Comparison of ENCODE assay signal across 11 cellular contexts in genomic region chr14:102498005-102498677, GRCh38. TPM values are rescaled to one million over a fixed set of nuclear protein-coding genes. Genes with fewer than 3 reads are reported as not detected.
DNase-seq lines count a peak whose midpoint lies in the region; TF ChIP-seq lines count a peak whose summit lies in the region.
"Had no signal": no experiment of that assay in that cellular context is flagged by ENCODE, and none has a peak within 500 bp of the region (broad histone marks: within the 10 kb centered on the region; RNA-seq: fewer than 3 reads in every experiment).

No MANE protein-coding gene starts in this region.

- H3K27ac ChIP-seq in 22Rv1 = no peak overlapping the region
- H3K27ac ChIP-seq: spleen had no signal

- DNase-seq in H7 (peak; percentile 87), UCSD-AML1 (lab: John Stamatoyannopoulos, UW; ENCODE audit: unreplicated experiment) (peak; percentile 37), glutamatergic neuron (peak; percentile 62), NK-92 (lab: John Stamatoyannopoulos, UW; ENCODE audit: unreplicated experiment) (no peak), activated gamma-delta T cell treated with Interleukin-2 at 50 U/mL for 16 hours (no peak), HCEC 1CT (no peak)
- no peak for DNase-seq in stimulated activated CD4-positive, alpha-beta T cell treated with anti-CD3 and anti-CD28 coated beads, Interleukin-12 subunit alpha, Interleukin-12 subunit beta, amount 100 ng/mL, for 4 hours
- DNase-seq: activated CD4-positive, alpha-beta T cell treated with anti-CD3 and anti-CD28 coated beads, Interleukin-2, amount 50 U/mL, for 1 hour; activated naive CD4-positive, alpha-beta T cell; spleen had no signal

- TF ChIP-seq CTCF in 22Rv1 (IDR thresholded peaks at IDR 0.05) (peak; percentile 48), glutamatergic neuron (IDR thresholded peaks at IDR 0.05; ENCODE audit: partially characterized antibody, unreplicated experiment) (peak; percentile 37)

- H3K4me3 ChIP-seq in H7 (ENCODE audit: insufficient read depth, low read depth, low read length) = no peak overlapping the region
- H3K4me3 ChIP-seq: spleen had no signal

- H3K27ac Mint-ChIP-seq in glutamatergic neuron (ENCODE audit: unreplicated experiment) = peak overlapping the region; percentile 28

- H3K4me1 Mint-ChIP-seq in glutamatergic neuron (ENCODE audit: low read depth, unreplicated experiment) = peaks cover 8% of the 10 kb centered on the region

- H3K27me3 ChIP-seq in H7 (ENCODE audit: control insufficient read depth, insufficient read depth, low read length) = no peaks in the 10 kb centered on the region
- H3K27me3 ChIP-seq: spleen had no signal

- no peaks in the 10 kb centered on the region for H3K9me3 Mint-ChIP-seq in glutamatergic neuron (ENCODE audit: unreplicated experiment)

- H3K4me3 Mint-ChIP-seq in glutamatergic neuron (ENCODE audit: unreplicated experiment) = no peak overlapping the region

- H3K36me3 Mint-ChIP-seq in glutamatergic neuron (ENCODE audit: unreplicated experiment) = peaks cover 5% of the 10 kb centered on the region

- peaks cover 1% of the 10 kb centered on the region for H3K36me3 ChIP-seq in H7 (replicated peaks; ENCODE audit: control insufficient read depth, insufficient read depth, low read length)

- peaks cover 5% of the 10 kb centered on the region for H3K27me3 Mint-ChIP-seq in glutamatergic neuron (ENCODE audit: unreplicated experiment)

RNA-seq across cellular contexts. Expression of gene ANKRD9, which starts 11.4 kb away (rescaled TPM):
- 52.0 and 55.7 TPM in 2 replicates for total RNA-seq in H7 (2014; rRNA removed; shearing (Covaris generic))
- 3.5 TPM for total RNA-seq in glutamatergic neuron (ENCODE audit: unreplicated experiment)

Comparison
In these comparisons a context has a peak if more than half of its experiments do, and no peak if none do; other contexts are left out.
1. DNase-seq: peak in H7 (single experiment), UCSD-AML1 (single experiment) and glutamatergic neuron (single experiment); none in NK-92 (single experiment), stimulated activated CD4-positive, alpha-beta T cell treated with anti-CD3 and anti-CD28 coated beads, Interleukin-12 subunit alpha, Interleukin-12 subunit beta, amount 100 ng/mL, for 4 hours (single experiment), activated gamma-delta T cell treated with Interleukin-2 at 50 U/mL for 16 hours (single experiment) and HCEC 1CT (single experiment).
2. RNA of gene ANKRD9, which starts 11.4 kb away (total RNA-seq): 52.0 to 55.7 TPM in H7; 3.5 TPM in glutamatergic neuron (single experiment); every median in the first group is over 10 times any median in the second.